34 cellular contexts compared by ENCODE assay signal in genomic region chr1:163303561-163303960, GRCh38. TPM values are rescaled to one million over a fixed set of nuclear protein-coding genes. Genes with fewer than 3 reads are reported as not detected.
DNase-seq lines count a peak whose midpoint lies in the region; FAIRE-seq and TF ChIP-seq lines count a peak whose summit lies in the region.
"Had no signal": no experiment of that assay in that cellular context is flagged by ENCODE, and none has a peak within 500 bp of the region (broad histone marks: within the 10 kb centered on the region; RNA-seq: fewer than 3 reads in every experiment).

No MANE protein-coding gene starts in this region.

- no peak for TF ChIP-seq CTCF in astrocyte (IDR thresholded peaks at IDR 0.05; ENCODE audit: insufficient read depth, low read depth, low read length)

- H3K27ac ChIP-seq in Karpas-422 (ENCODE audit: low read length) (peak overlapping the region; percentile 99), astrocyte (ENCODE audit: low read depth, low read length) (no peak overlapping the region)
- H3K27ac ChIP-seq: 22Rv1; A549; BLaER1; BLaER1 treated with 17β-estradiol and CSF1 and Interleukin-3, amounts not matched to agents 10 nM and 100 nM; C4-2B had no signal

- DNase-seq in NCI-H82 (lab: John Stamatoyannopoulos, UW) (peak; percentile 14), NCI-H82 treated with DMSO at 0.1 percent for 48 hours (lab: John Stamatoyannopoulos, UW; ENCODE audit: unreplicated experiment) (no peak), Karpas-422 (peak; percentile 92), astrocyte (ENCODE audit: low read depth) (no peak), activated gamma-delta T cell treated with Interleukin-2 at 50 U/mL for 16 hours (no peak)
- no peak for DNase-seq in activated T-helper 2 cell treated with anti-CD3 and anti-CD28 coated beads, Interferon-gamma antibody, Interleukin-2, Interleukin-4, amounts not matched to agents 10 μg/mL and 5 μg/mL and 100 μg/mL, durations not matched to agents 14 hours and 24 hours and 36 hours (ENCODE audit: low spot score)
- DNase-seq: 8988T; ACHN; AML-193; BE2C; C1 segment of cervical spinal cord; Caco-2; Calu3; CD4-positive, alpha-beta memory T cell; CD4-positive, alpha-beta T cell; CD4-positive, CD25-positive, alpha-beta regulatory T cell; CD8-positive, alpha-beta memory T cell; CD8-positive, alpha-beta T cell; COR-L47; DMS 273 treated with DMSO at 0.1 percent for 48 hours; DMS153; DMS53; DMS79; DMS79 treated with DMSO at 0.1 percent for 48 hours; DND-41; EL had no signal

- H3K4me3 Mint-ChIP-seq in astrocyte (ENCODE audit: unreplicated experiment), result no peak overlapping the region
- H3K4me3 Mint-ChIP-seq in activated T-helper 2 cell treated with anti-CD3 and anti-CD28 coated beads, Interferon-gamma antibody, Interleukin-2, Interleukin-4, amounts not matched to agents 10 μg/mL and 5 μg/mL and 100 μg/mL, durations not matched to agents 14 hours and 24 hours and 36 hours (ENCODE audit: low read depth), result no peak overlapping the region
- H3K4me3 Mint-ChIP-seq: B cell; CD14-positive monocyte; CD4-positive, alpha-beta memory T cell; CD4-positive, alpha-beta T cell; CD4-positive, CD25-positive, alpha-beta regulatory T cell; CD8-positive, alpha-beta memory T cell; CD8-positive, alpha-beta T cell had no signal

- H2AFZ ChIP-seq in Karpas-422 (ENCODE audit: low read length) (no peak overlapping the region), astrocyte (ENCODE audit: low read depth, low read length) (no peak overlapping the region)

- peak; percentile 52 for FAIRE-seq in astrocyte (lab: Jason Lieb, UNC)
- FAIRE-seq: A204.1, A549 had no signal

- H3K27me3 ChIP-seq in Karpas-422 (ENCODE audit: low read length) (no peaks in the 10 kb centered on the region), astrocyte (ENCODE audit: insufficient read depth, low read length) (no peaks in the 10 kb centered on the region)
- H3K27me3 ChIP-seq: BE2C; BLaER1; BLaER1 treated with 17β-estradiol and CSF1 and Interleukin-3, amounts not matched to agents 10 nM and 100 nM had no signal

- H3K4me1 ChIP-seq in Karpas-422 (ENCODE audit: low read length), result peaks cover 97% of the 10 kb centered on the region
- peaks cover 12% of the 10 kb centered on the region for H3K4me1 ChIP-seq in astrocyte (ENCODE audit: insufficient read depth, low read length)
- H3K4me1 ChIP-seq: A549; BLaER1; BLaER1 treated with 17β-estradiol and CSF1 and Interleukin-3, amounts not matched to agents 10 nM and 100 nM had no signal

- H3K36me3 ChIP-seq in Karpas-422 (ENCODE audit: insufficient read depth, low read length) (peaks cover 36% of the 10 kb centered on the region), astrocyte (ENCODE audit: insufficient read depth, low read length) (no peaks in the 10 kb centered on the region)

- H3K4me2 ChIP-seq in Karpas-422 (ENCODE audit: low read depth, low read length, poor library complexity, severe bottlenecking), result peak overlapping the region; percentile 63
- no peak overlapping the region for H3K4me2 ChIP-seq in astrocyte (ENCODE audit: low read length)
- H3K4me2 ChIP-seq: A549; BLaER1; BLaER1 treated with 17β-estradiol and CSF1 and Interleukin-3, amounts not matched to agents 10 nM and 100 nM had no signal

- H3K27me3 Mint-ChIP-seq in astrocyte (ENCODE audit: low read depth, unreplicated experiment), result no peaks in the 10 kb centered on the region
- no peaks in the 10 kb centered on the region for H3K27me3 Mint-ChIP-seq in activated T-helper 2 cell treated with anti-CD3 and anti-CD28 coated beads, Interferon-gamma antibody, Interleukin-2, Interleukin-4, amounts not matched to agents 10 μg/mL and 5 μg/mL and 100 μg/mL, durations not matched to agents 14 hours and 24 hours and 36 hours (ENCODE audit: low read depth)
- H3K27me3 Mint-ChIP-seq: B cell; CD4-positive, alpha-beta memory T cell; CD4-positive, alpha-beta T cell; CD4-positive, CD25-positive, alpha-beta regulatory T cell; CD8-positive, alpha-beta memory T cell had no signal

- H3K27ac Mint-ChIP-seq in astrocyte (ENCODE audit: unreplicated experiment), result no peak overlapping the region
- no peak overlapping the region for H3K27ac Mint-ChIP-seq in activated T-helper 2 cell treated with anti-CD3 and anti-CD28 coated beads, Interferon-gamma antibody, Interleukin-2, Interleukin-4, amounts not matched to agents 10 μg/mL and 5 μg/mL and 100 μg/mL, durations not matched to agents 14 hours and 24 hours and 36 hours
- H3K27ac Mint-ChIP-seq: B cell; CD4-positive, alpha-beta memory T cell; CD4-positive, alpha-beta T cell; CD8-positive, alpha-beta T cell had no signal

- H3K9me2 ChIP-seq in Karpas-422 (replicated peaks; ENCODE audit: insufficient read depth, low read length), result no peaks in the 10 kb centered on the region

- H3K4me3 ChIP-seq in Karpas-422 (ENCODE audit: low read length) (peak overlapping the region; percentile 31; the same call in 1 of the 2 replicates), astrocyte (ENCODE audit: insufficient read depth, low read depth, low read length) (no peak overlapping the region)
- H3K4me3 ChIP-seq: A549; BLaER1; BLaER1 treated with 17β-estradiol and CSF1 and Interleukin-3, amounts not matched to agents 10 nM and 100 nM had no signal

- H3K79me2 ChIP-seq in Karpas-422 (ENCODE audit: low read length) (no peaks in the 10 kb centered on the region), astrocyte (ENCODE audit: insufficient read depth, low read length) (no peaks in the 10 kb centered on the region)

- H3K9me3 ChIP-seq in Karpas-422 (ENCODE audit: low read length) (no peaks in the 10 kb centered on the region), astrocyte (ENCODE audit: insufficient read depth, low read depth, low read length) (no peaks in the 10 kb centered on the region)
- H3K9me3 ChIP-seq: A549; BE2C; BLaER1; BLaER1 treated with 17β-estradiol and CSF1 and Interleukin-3, amounts not matched to agents 10 nM and 100 nM; Caco-2 had no signal

- intact Hi-C loops in activated T-helper 2 cell treated with anti-CD3 and anti-CD28 coated beads, Interferon-gamma antibody, Interleukin-2, Interleukin-4, amounts not matched to agents 10 μg/mL and 5 μg/mL and 100 μg/mL, durations not matched to agents 14 hours and 24 hours and 36 hours (cut with micrococcal nuclease), result no loop called here

- H4K20me1 ChIP-seq in Karpas-422 (ENCODE audit: insufficient read depth, low read depth, low read length), result no peaks in the 10 kb centered on the region
- H4K20me1 ChIP-seq in astrocyte (ENCODE audit: insufficient read depth, low read length), result no peaks in the 10 kb centered on the region
- H4K20me1 ChIP-seq: BLaER1; BLaER1 treated with 17β-estradiol and CSF1 and Interleukin-3, amounts not matched to agents 10 nM and 100 nM had no signal

- H3K9ac ChIP-seq in Karpas-422 (ENCODE audit: low read length) (peak overlapping the region; percentile 54), astrocyte (ENCODE audit: low read length) (no peak overlapping the region)
- H3K9ac ChIP-seq: BLaER1; BLaER1 treated with 17β-estradiol and CSF1 and Interleukin-3, amounts not matched to agents 10 nM and 100 nM had no signal

- no peaks in the 10 kb centered on the region for H3K9me3 Mint-ChIP-seq in astrocyte (ENCODE audit: unreplicated experiment)
- no peaks in the 10 kb centered on the region for H3K9me3 Mint-ChIP-seq in activated T-helper 2 cell treated with anti-CD3 and anti-CD28 coated beads, Interferon-gamma antibody, Interleukin-2, Interleukin-4, amounts not matched to agents 10 μg/mL and 5 μg/mL and 100 μg/mL, durations not matched to agents 14 hours and 24 hours and 36 hours
- H3K9me3 Mint-ChIP-seq: CD14-positive monocyte; CD4-positive, alpha-beta memory T cell; CD4-positive, alpha-beta T cell; CD4-positive, CD25-positive, alpha-beta regulatory T cell; CD8-positive, alpha-beta memory T cell; CD8-positive, alpha-beta T cell had no signal

- H3K36me3 Mint-ChIP-seq in astrocyte (ENCODE audit: low read depth, unreplicated experiment), result no peaks in the 10 kb centered on the region
- H3K36me3 Mint-ChIP-seq in activated T-helper 2 cell treated with anti-CD3 and anti-CD28 coated beads, Interferon-gamma antibody, Interleukin-2, Interleukin-4, amounts not matched to agents 10 μg/mL and 5 μg/mL and 100 μg/mL, durations not matched to agents 14 hours and 24 hours and 36 hours (ENCODE audit: low read depth), result peaks cover 7% of the 10 kb centered on the region

- H3K4me1 Mint-ChIP-seq in astrocyte (ENCODE audit: low read depth, unreplicated experiment), result no peaks in the 10 kb centered on the region
- peaks cover 2% of the 10 kb centered on the region for H3K4me1 Mint-ChIP-seq in activated T-helper 2 cell treated with anti-CD3 and anti-CD28 coated beads, Interferon-gamma antibody, Interleukin-2, Interleukin-4, amounts not matched to agents 10 μg/mL and 5 μg/mL and 100 μg/mL, durations not matched to agents 14 hours and 24 hours and 36 hours (ENCODE audit: low read depth)
- H3K4me1 Mint-ChIP-seq: B cell; CD14-positive monocyte; CD4-positive, alpha-beta memory T cell; CD4-positive, CD25-positive, alpha-beta regulatory T cell; CD8-positive, alpha-beta memory T cell had no signal

RNA-seq across cellular contexts. Expression of gene NUF2, which starts 18.2 kb away (rescaled TPM):
- 44.6 and 91.7 TPM in 2 replicates for total RNA-seq in Karpas-422 (2014; rRNA removed; shearing (Covaris generic); ENCODE audit: low replicate concordance)
- 2.2 and 2.4 TPM in 2 replicates for total RNA-seq in astrocyte
- total RNA-seq in activated T-helper 2 cell treated with anti-CD3 and anti-CD28 coated beads, Interferon-gamma antibody, Interleukin-2, Interleukin-4, amounts not matched to agents 10 μg/mL and 5 μg/mL and 100 μg/mL, durations not matched to agents 14 hours and 24 hours and 36 hours, result 45.5 and 47.4 TPM in 2 replicates

Comparison
In these comparisons a context has a peak if more than half of its experiments do, and no peak if none do; other contexts are left out.
1. DNase-seq: peak in NCI-H82 (single experiment) and Karpas-422 (single experiment); none in NCI-H82 treated with DMSO at 0.1 percent for 48 hours (single experiment), astrocyte (single experiment), activated gamma-delta T cell treated with Interleukin-2 at 50 U/mL for 16 hours (single experiment) and activated T-helper 2 cell treated with anti-CD3 and anti-CD28 coated beads, Interferon-gamma antibody, Interleukin-2, Interleukin-4, amounts not matched to agents 10 μg/mL and 5 μg/mL and 100 μg/mL, durations not matched to agents 14 hours and 24 hours and 36 hours (single experiment).
2. RNA of gene NUF2, which starts 18.2 kb away (total RNA-seq): 44.6 to 91.7 TPM in Karpas-422 and 45.5 to 47.4 TPM in activated T-helper 2 cell treated with anti-CD3 and anti-CD28 coated beads, Interferon-gamma antibody, Interleukin-2, Interleukin-4, amounts not matched to agents 10 μg/mL and 5 μg/mL and 100 μg/mL, durations not matched to agents 14 hours and 24 hours and 36 hours; 2.2 to 2.4 TPM in astrocyte; every median in the first group is over 10 times any median in the second.